ENCODE assay signal across 1 cellular context in genomic region chr9:7961076-7961475, GRCh38.
TF ChIP-seq lines count a peak whose summit lies in the region.

No MANE protein-coding gene starts in this region.

TF ChIP-seq in GM23338, 12 proteins besides CTCF, POLR2A, EP300 and RAD21 (continued from another document):
- no peak for TF ChIP-seq REST (IDR thresholded peaks at IDR 0.05; ENCODE audit: unreplicated experiment)
- TF ChIP-seq NANOG (IDR thresholded peaks at IDR 0.05; ENCODE audit: borderline replicate concordance): no peak
- TF ChIP-seq POLR2AphosphoS5 (IDR thresholded peaks at IDR 0.05; ENCODE audit: low read depth): no peak
- no peak for TF ChIP-seq ZNF331 (CRISPR knock-in tag; IDR thresholded peaks at IDR 0.05; ENCODE audit: low read depth)
TF ChIP-seq in GM23338: peak in this region for 0.
